Comparison of ENCODE assay signal across 14 cellular contexts in the genomic region with DNA sequence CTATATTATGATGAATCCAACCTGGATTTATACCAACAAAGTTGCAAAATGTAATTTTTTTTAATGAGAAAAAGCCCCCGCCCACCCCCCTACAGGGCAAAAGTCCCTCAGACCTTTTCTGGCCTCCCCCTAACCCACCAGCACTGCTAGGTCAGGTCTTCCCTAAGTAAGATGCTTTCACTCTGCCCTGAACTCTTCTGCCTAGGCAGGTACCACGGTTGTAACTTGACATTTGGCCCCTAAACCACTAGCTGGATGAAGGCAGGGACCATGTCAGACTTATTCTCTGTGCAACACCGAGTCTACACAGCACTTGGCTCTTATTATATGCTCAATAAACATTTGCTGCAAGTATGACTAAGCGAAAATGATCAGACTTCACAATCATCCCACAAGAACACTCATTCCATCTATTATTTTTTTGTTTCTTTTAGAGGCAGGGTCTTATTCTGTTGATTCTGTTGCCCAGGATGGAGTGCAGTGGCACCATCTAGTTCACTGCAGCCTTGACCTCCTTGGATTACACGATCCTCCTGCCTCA.
A peak's percentile ranks its signal among the peaks of the same experiment; 100 is the strongest.
DNase-seq lines count a peak whose midpoint lies in the region; ATAC-seq, FAIRE-seq and TF ChIP-seq lines count a peak whose summit lies in the region.
"Had no signal": no experiment of that assay in that cellular context is flagged by ENCODE, and none has a peak within 500 bp of the region (broad histone marks: within the 10 kb centered on the region; RNA-seq: fewer than 3 reads in every experiment).

No MANE protein-coding gene starts in this region.

- H3K4me3 Mint-ChIP-seq in T-helper 17 cell (no peak overlapping the region), chondrocyte (ENCODE audit: unreplicated experiment) (no peak overlapping the region)
- H3K4me3 Mint-ChIP-seq: activated CD4-positive, alpha-beta memory T cell treated with anti-CD3 and anti-CD28 coated beads, Interleukin-2, amount 10 ng/mL, durations not matched to agents 7 days and 5 days had no signal

- H4K20me1 ChIP-seq in BLaER1 treated with 17β-estradiol and CSF1 and Interleukin-3, amounts not matched to agents 10 nM and 100 nM = no peaks in the 10 kb centered on the region

- no peaks in the 10 kb centered on the region for H3K27me3 ChIP-seq in BLaER1 treated with 17β-estradiol and CSF1 and Interleukin-3, amounts not matched to agents 10 nM and 100 nM
- H3K27me3 ChIP-seq: Peyer's patch had no signal

- CTCF ChIA-PET in A549 (lab: Yijun Ruan, JAX) = interaction anchor here (0.5 to 2.8 kb wide), 7 partner anchors 19 to 398 kb away, joined by 3 to 10 read pairs (median 4); no protein-coding TSS in a partner anchor

- H3K9me3 ChIP-seq in A549 (no peaks in the 10 kb centered on the region), T-helper 17 cell (ENCODE audit: control insufficient read depth, low read length, poor library complexity, severe bottlenecking) (no peaks in the 10 kb centered on the region)
- H3K9me3 ChIP-seq in BLaER1 treated with 17β-estradiol and CSF1 and Interleukin-3, amounts not matched to agents 10 nM and 100 nM (replicated peaks in 1 of 11) = peaks cover 0 to 30% (median 22%) of the 10 kb centered on the region in 11 experiments; a peak in 18 of 22 replicates
- H3K9me3 ChIP-seq: Peyer's patch had no signal

- H3K9me3 Mint-ChIP-seq in chondrocyte (ENCODE audit: low read depth) = no peaks in the 10 kb centered on the region
- H3K9me3 Mint-ChIP-seq: activated CD4-positive, alpha-beta memory T cell treated with anti-CD3 and anti-CD28 coated beads, Interleukin-2, amount 10 ng/mL, durations not matched to agents 7 days and 5 days had no signal

- no peak for TF ChIP-seq CTCF in A549 (IDR thresholded peaks at IDR 0.05)
- no peak for TF ChIP-seq CTCF in fibroblast of the aortic adventitia (IDR thresholded peaks at IDR 0.05; ENCODE audit: insufficient read depth, low read length)
- no peak for TF ChIP-seq CTCF in GM13976 (IDR thresholded peaks at IDR 0.05; ENCODE audit: borderline replicate concordance, control extremely low read depth, extremely low read depth, insufficient read depth, missing control alignments)
- no peak for TF ChIP-seq CTCF in chondrocyte (IDR thresholded peaks at IDR 0.05)

- no peak for FAIRE-seq in A549 (lab: Jason Lieb, UNC)
- FAIRE-seq: H54 had no signal

- ATAC-seq in A549 = no peak; a peak in 1 of 6 replicates
- no peak for ATAC-seq in T-helper 17 cell

- H3K27ac Mint-ChIP-seq in T-helper 17 cell = peak overlapping the region; percentile 67
- H3K27ac Mint-ChIP-seq in chondrocyte (ENCODE audit: unreplicated experiment) = no peak overlapping the region
- H3K27ac Mint-ChIP-seq: activated CD4-positive, alpha-beta memory T cell treated with anti-CD3 and anti-CD28 coated beads, Interleukin-2, amount 10 ng/mL, durations not matched to agents 7 days and 5 days had no signal

- POLR2A ChIA-PET in A549 (lab: Yijun Ruan, JAX) = no interaction called here

- peak overlapping the region; percentile 45 to 69 for H3K27ac ChIP-seq in A549
- peak overlapping the region in 9 of 11 experiments; percentile 69 to 90 (median 82); a peak in 19 of 22 replicates for H3K27ac ChIP-seq in BLaER1 treated with 17β-estradiol and CSF1 and Interleukin-3, amounts not matched to agents 10 nM and 100 nM
- H3K27ac ChIP-seq: Peyer's patch had no signal

- peak overlapping the region in 7 of 11 experiments; percentile 1 to 76 (median 43); a peak in 7 of 22 replicates for H3K9ac ChIP-seq in BLaER1 treated with 17β-estradiol and CSF1 and Interleukin-3, amounts not matched to agents 10 nM and 100 nM

- H3K36me3 Mint-ChIP-seq in T-helper 17 cell (ENCODE audit: low read depth) (no peaks in the 10 kb centered on the region), chondrocyte (ENCODE audit: low read depth) (no peaks in the 10 kb centered on the region)

- peaks cover 22% of the 10 kb centered on the region for H3K4me1 Mint-ChIP-seq in T-helper 17 cell
- peaks cover 13% of the 10 kb centered on the region for H3K4me1 Mint-ChIP-seq in chondrocyte (ENCODE audit: low read depth)

- 63% methylated on average over 5 of the region's 5 CpGs for WGBS in A549 (ENCODE audit: missing lambda C conversion rate)

- H3K36me3 ChIP-seq in BLaER1 treated with 17β-estradiol and CSF1 and Interleukin-3, amounts not matched to agents 10 nM and 100 nM = 0 out of 22 replicates have a peak, but pooled peaks cover 0 to 11% (median 0%) of the 10 kb centered on the region in 11 experiments
- H3K36me3 ChIP-seq: Peyer's patch had no signal

- TF ChIP-seq POLR2A in A549 (IDR thresholded peaks at IDR 0.05; ENCODE audit: low read length) = no peak

- H3K4me2 ChIP-seq in A549 = 0 out of 3 replicates have a peak overlapping the region, but pooled peaks have one; percentile 20
- H3K4me2 ChIP-seq in BLaER1 treated with 17β-estradiol and CSF1 and Interleukin-3, amounts not matched to agents 10 nM and 100 nM = peak overlapping the region; percentile 28 to 89 (median 81); a peak in 19 of 22 replicates

- TF ChIP-seq RAD21 in A549 (conservative IDR thresholded peaks at IDR 0.05 in 1 of 2, IDR thresholded peaks at IDR 0.05 in 1 of 2) = no peak

- H3K27me3 Mint-ChIP-seq in T-helper 17 cell = peaks cover 14% of the 10 kb centered on the region
- H3K27me3 Mint-ChIP-seq in chondrocyte (ENCODE audit: low read depth) = peaks cover 1% of the 10 kb centered on the region

- DNase-seq in A549 (ENCODE audit: low read depth in 1 of 2, low spot score in 1 of 2) (no peak), T-helper 17 cell (no peak), fibroblast of the aortic adventitia (ENCODE audit: low read depth) (peak; percentile 24), LoVo (ENCODE audit: low spot score) (no peak), GM13976 (ENCODE audit: low spot score) (no peak), chondrocyte (ENCODE audit: low spot score) (no peak)
- DNase-seq: activated CD4-positive, alpha-beta memory T cell treated with anti-CD3 and anti-CD28 coated beads, Interleukin-2, amount 10 ng/mL, durations not matched to agents 7 days and 5 days; activated gamma-delta T cell; foreskin melanocyte; NCI-H1417 treated with DMSO at 0.1 percent for 48 hours; Peyer's patch; stimulated activated CD4-positive, alpha-beta T cell treated with anti-CD3 and anti-CD28 coated beads, Interleukin-1b, Interleukin-23, amount 100 ng/mL, for 48 hours had no signal

- no peak for TF ChIP-seq EP300 in A549 (IDR thresholded peaks at IDR 0.05)

- in situ Hi-C loops in GM13976 (cut with MboI; ENCODE audit: low sequenced_read_pairs, unreplicated experiment) = no loop called here

- H3K4me3 ChIP-seq in A549 = no peak overlapping the region
- no peak overlapping the region for H3K4me3 ChIP-seq in BLaER1 treated with 17β-estradiol and CSF1 and Interleukin-3, amounts not matched to agents 10 nM and 100 nM
- H3K4me3 ChIP-seq in fibroblast of the aortic adventitia (ENCODE audit: low read depth, low read length) = no peak overlapping the region
- H3K4me3 ChIP-seq: Peyer's patch had no signal

- H3K4me1 ChIP-seq in A549 = peaks cover 9% of the 10 kb centered on the region
- H3K4me1 ChIP-seq in BLaER1 treated with 17β-estradiol and CSF1 and Interleukin-3, amounts not matched to agents 10 nM and 100 nM = peaks cover 62 to 90% (median 83%) of the 10 kb centered on the region in 10 experiments
- H3K4me1 ChIP-seq: Peyer's patch had no signal

TF ChIP-seq in A549, 52 proteins besides CTCF, POLR2A, EP300 and RAD21:
- TF ChIP-seq ZNF302 (CRISPR knock-in tag; IDR thresholded peaks at IDR 0.05) (no peak), MAFK (IDR thresholded peaks at IDR 0.05; ENCODE audit: partially characterized antibody) (peak; percentile 79), NFE2L2 (conservative IDR thresholded peaks at IDR 0.05; ENCODE audit: low read length) (peak; percentile 75), POLR2AphosphoS2 (conservative IDR thresholded peaks at IDR 0.05; ENCODE audit: low read length) (no peak), EHF (CRISPR knock-in tag; IDR thresholded peaks at IDR 0.05) (no peak), FOSL2 (IDR thresholded peaks at IDR 0.05) (no peak), FOSL2 (CRISPR knock-in tag; IDR thresholded peaks at IDR 0.05) (no peak), KDM5A (IDR thresholded peaks at IDR 0.05) (no peak), TFCP2L1 (CRISPR knock-in tag; IDR thresholded peaks at IDR 0.05) (no peak), RCOR1 (IDR thresholded peaks at IDR 0.05; ENCODE audit: low read depth, low read length) (no peak), ESRRA (IDR thresholded peaks at IDR 0.05; ENCODE audit: borderline replicate concordance, low read length) (no peak)
- TF ChIP-seq, protein P1, sequence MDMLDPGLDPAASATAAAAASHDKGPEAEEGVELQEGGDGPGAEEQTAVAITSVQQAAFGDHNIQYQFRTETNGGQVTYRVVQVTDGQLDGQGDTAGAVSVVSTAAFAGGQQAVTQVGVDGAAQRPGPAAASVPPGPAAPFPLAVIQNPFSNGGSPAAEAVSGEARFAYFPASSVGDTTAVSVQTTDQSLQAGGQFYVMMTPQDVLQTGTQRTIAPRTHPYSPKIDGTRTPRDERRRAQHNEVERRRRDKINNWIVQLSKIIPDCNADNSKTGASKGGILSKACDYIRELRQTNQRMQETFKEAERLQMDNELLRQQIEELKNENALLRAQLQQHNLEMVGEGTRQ (IDR thresholded peaks at IDR 0.05) = no peak
